ENCODE assay signal across 8 cellular contexts in the genomic region with DNA sequence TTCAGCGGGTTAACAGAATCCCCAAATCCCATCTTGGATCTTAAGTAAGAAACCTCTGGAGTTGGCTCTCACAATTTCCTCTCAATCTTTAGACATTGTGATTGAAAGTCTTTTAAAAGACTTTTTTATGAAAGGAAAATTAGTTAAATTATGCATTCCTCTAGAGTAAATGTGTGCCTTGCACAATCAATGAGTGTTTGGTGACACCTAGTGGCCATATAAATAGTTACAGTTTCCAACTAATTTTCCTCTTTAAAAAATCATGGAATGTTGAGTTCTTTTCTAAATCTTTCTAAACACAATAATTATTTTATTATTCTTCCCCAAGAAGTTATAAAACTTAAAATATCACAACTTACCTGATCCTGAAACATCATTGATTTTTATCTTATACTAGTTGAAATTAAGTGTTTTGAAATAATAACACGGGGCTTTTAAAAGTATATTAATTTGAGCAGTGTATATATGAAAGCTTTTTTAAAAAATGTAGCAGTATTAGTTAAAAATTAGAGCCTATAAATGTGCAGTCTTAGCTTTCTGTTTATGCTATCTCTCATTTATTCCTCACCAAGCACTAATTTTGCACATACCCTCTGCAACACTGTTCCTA.
DNase-seq lines count a peak whose midpoint lies in the region; ATAC-seq and TF ChIP-seq lines count a peak whose summit lies in the region.

No MANE protein-coding gene starts in this region.

- no peak overlapping the region for H3K27ac Mint-ChIP-seq in CD8-positive, alpha-beta T cell

- peak; percentile 83 for TF ChIP-seq CTCF in CD8-positive, alpha-beta T cell (IDR thresholded peaks at IDR 0.05)
- TF ChIP-seq CTCF in RWPE2 (IDR thresholded peaks at IDR 0.05; ENCODE audit: poor library complexity, severe bottlenecking) (peak; percentile 85), suprapubic skin (IDR thresholded peaks at IDR 0.05) (peak; percentile 42 to 57)

- H3K27me3 Mint-ChIP-seq in CD8-positive, alpha-beta T cell (ENCODE audit: low read depth) = peaks cover 16% of the 10 kb centered on the region

- H3K27me3 ChIP-seq in CD8-positive, alpha-beta T cell (ENCODE audit: insufficient read depth, low read length) = no peaks in the 10 kb centered on the region
- H3K27me3 ChIP-seq in RWPE2 (ENCODE audit: insufficient read depth, poor library complexity, severe bottlenecking) (peaks cover 4% of the 10 kb centered on the region), suprapubic skin (peaks cover 3% of the 10 kb centered on the region)

- no peaks in the 10 kb centered on the region for H3K9me3 ChIP-seq in CD8-positive, alpha-beta T cell (ENCODE audit: low read length)
- H3K9me3 ChIP-seq in RWPE2 (ENCODE audit: severe bottlenecking) (no peaks in the 10 kb centered on the region), suprapubic skin (no peaks in the 10 kb centered on the region)

- H3K27ac ChIP-seq in CD8-positive, alpha-beta T cell (ENCODE audit: low read depth, low read length) = no peak overlapping the region
- H3K27ac ChIP-seq in RWPE2 (ENCODE audit: poor library complexity, severe bottlenecking) (no peak overlapping the region), suprapubic skin (no peak overlapping the region)

- no peak for ATAC-seq in CD8-positive, alpha-beta T cell
- ATAC-seq in RWPE2 (ENCODE audit: low read depth) (no peak), GM21360 (IDR thresholded peaks at IDR 0.05; ENCODE audit: unreplicated experiment) (no peak), GM19467 (IDR thresholded peaks at IDR 0.05; ENCODE audit: unreplicated experiment) (no peak)

- TF ChIP-seq EP300 in suprapubic skin (IDR thresholded peaks at IDR 0.05) = no peak

- H3K36me3 ChIP-seq in CD8-positive, alpha-beta T cell (ENCODE audit: insufficient read depth, low read length) = no peaks in the 10 kb centered on the region
- H3K36me3 ChIP-seq in RWPE2 (ENCODE audit: low read depth) = no peaks in the 10 kb centered on the region
- no peaks in the 10 kb centered on the region for H3K36me3 ChIP-seq in suprapubic skin

- intact Hi-C loops in CD8-positive, alpha-beta T cell (cut with DNase I, micrococcal nuclease) = loop anchor here (2.0 to 10.0 kb wide), 4 partner anchors 166 to 1886 kb away; a partner anchor contains a TSS

- H3K36me3 Mint-ChIP-seq in CD8-positive, alpha-beta T cell = no peaks in the 10 kb centered on the region

- H3K4me3 Mint-ChIP-seq in CD8-positive, alpha-beta T cell = no peak overlapping the region

- H3K9me3 Mint-ChIP-seq in CD8-positive, alpha-beta T cell = no peaks in the 10 kb centered on the region

- H3K4me1 Mint-ChIP-seq in CD8-positive, alpha-beta T cell (ENCODE audit: low read depth) = no peaks in the 10 kb centered on the region

- CTCF ChIA-PET in CD8-positive, alpha-beta T cell (lab: Charles Lee) = interaction anchor here (0.8 to 1.0 kb wide), 2 partner anchors 12 to 28 kb away, joined by 3 read pairs; no protein-coding TSS in a partner anchor

- 89% methylated on average over 2 of the region's 2 CpGs for WGBS in suprapubic skin

- DNase-seq in CD8-positive, alpha-beta T cell = no peak
- DNase-seq in HCEC 1CT (peak; percentile 24), RWPE2 (ENCODE audit: low spot score) (no peak), fibroblast of the conjunctiva (ENCODE audit: low read depth) (peak; percentile 20), suprapubic skin (ENCODE audit: low spot score in 2 of 2) (no peak)
- DNase-seq in NK-92 treated with Interleukin-12 subunit alpha and Interleukin-12 subunit beta, amount 100 ng/mL, for 24 hours (lab: John Stamatoyannopoulos, UW) = no peak

- H3K4me1 ChIP-seq in CD8-positive, alpha-beta T cell (ENCODE audit: insufficient read depth, low read length) = no peaks in the 10 kb centered on the region
- H3K4me1 ChIP-seq in RWPE2 (ENCODE audit: insufficient read depth, poor library complexity, severe bottlenecking) = no peaks in the 10 kb centered on the region
- peaks cover 10% of the 10 kb centered on the region for H3K4me1 ChIP-seq in suprapubic skin

- POLR2A ChIA-PET in CD8-positive, alpha-beta T cell (lab: Charles Lee) = no interaction called here

- H3K4me3 ChIP-seq in CD8-positive, alpha-beta T cell (ENCODE audit: low read depth, low read length) = no peak overlapping the region
- H3K4me3 ChIP-seq in RWPE2 (ENCODE audit: severe bottlenecking) = no peak overlapping the region
- H3K4me3 ChIP-seq in suprapubic skin = no peak overlapping the region

- no peak for TF ChIP-seq POLR2A in suprapubic skin (IDR thresholded peaks at IDR 0.05)

Comparison
In these comparisons a context has a peak if more than half of its experiments do, and no peak if none do; other contexts are left out.
1. DNase-seq: peak in HCEC 1CT (single experiment) and fibroblast of the conjunctiva (single experiment); none in CD8-positive, alpha-beta T cell (0 of 7), RWPE2 (single experiment), suprapubic skin (0 of 2) and NK-92 treated with Interleukin-12 subunit alpha and Interleukin-12 subunit beta, amount 100 ng/mL, for 24 hours (single experiment).
2. Peak in every context shown above with its lines, with median percentiles within 50 percentile points of each other: CTCF ChIP-seq.